19 cellular contexts compared by ENCODE assay signal in the genomic region with DNA sequence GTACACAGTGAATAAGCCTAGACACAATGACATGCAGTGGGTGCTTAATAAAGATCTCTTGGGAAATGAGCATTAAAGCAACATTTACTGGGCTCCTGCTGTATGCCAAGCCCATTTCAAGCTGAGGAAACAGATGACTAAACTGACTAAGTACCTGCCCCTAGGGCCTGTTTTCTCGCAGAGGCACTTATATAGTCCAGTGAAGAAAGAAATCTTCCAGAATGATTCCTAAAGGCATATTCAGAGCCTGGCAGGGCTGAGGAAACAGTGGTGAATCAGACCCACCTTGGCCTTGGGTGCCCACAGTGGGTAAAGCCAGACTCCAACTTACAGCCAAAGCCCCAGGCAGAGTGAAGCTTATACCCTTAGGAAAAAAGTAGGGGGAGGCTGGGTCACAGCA. TPM values are rescaled to one million over a fixed set of nuclear protein-coding genes. Genes with fewer than 3 reads are reported as not detected.
DNase-seq lines count a peak whose midpoint lies in the region; ATAC-seq and TF ChIP-seq lines count a peak whose summit lies in the region.
"Had no signal": no experiment of that assay in that cellular context is flagged by ENCODE, and none has a peak within 500 bp of the region (broad histone marks: within the 10 kb centered on the region; RNA-seq: fewer than 3 reads in every experiment).

No MANE protein-coding gene starts in this region.

- no peak overlapping the region for H3K4me2 ChIP-seq in trophoblast cell (ENCODE audit: low read length)
- no peak overlapping the region for H3K4me2 ChIP-seq in PC-9
- H3K4me2 ChIP-seq: GM23338 had no signal

- no peak overlapping the region for H2BK120ac ChIP-seq in trophoblast cell (ENCODE audit: insufficient read depth, low read length, poor library complexity)

- no peak overlapping the region for H2BK5ac ChIP-seq in trophoblast cell (ENCODE audit: low read depth, low read length, poor library complexity)

- H3K36me3 ChIP-seq in RWPE2 (ENCODE audit: low read depth) (peaks cover 19% of the 10 kb centered on the region), trophoblast cell (ENCODE audit: control insufficient read depth in 1 of 2, insufficient read depth in 2 of 2, low read length in 2 of 2) (peaks cover 0 to 6% of the 10 kb centered on the region in 2 experiments), PC-9 (ENCODE audit: low read depth) (peaks cover 11% of the 10 kb centered on the region; the same call in 1 of the 2 replicates)

- H3K23ac ChIP-seq in trophoblast cell (ENCODE audit: low read length), result no peak overlapping the region

- H2AFZ ChIP-seq in trophoblast cell (ENCODE audit: insufficient read depth, low read length, poor library complexity) (no peak overlapping the region), PC-9 (no peak overlapping the region)
- H2AFZ ChIP-seq: GM23338 had no signal

- intact Hi-C loops in PC-9 (cut with micrococcal nuclease; ENCODE audit: unreplicated experiment), result loop anchor here (5.0 kb wide), 1 partner anchor 124 kb away; no protein-coding TSS in a partner anchor

- H4K91ac ChIP-seq in trophoblast cell (ENCODE audit: low read depth, low read length), result no peak overlapping the region

- H3K79me1 ChIP-seq in trophoblast cell (ENCODE audit: low read length), result peaks cover 2% of the 10 kb centered on the region

- no peak overlapping the region for H3K4ac ChIP-seq in trophoblast cell (ENCODE audit: low read depth, low read length)

- H3K9ac ChIP-seq in trophoblast cell (ENCODE audit: low read length), result no peak overlapping the region

- ATAC-seq in RWPE2 (ENCODE audit: low read depth), result no peak
- ATAC-seq: CD8-positive, alpha-beta T cell; GM23338; HCT116 had no signal

- no peak overlapping the region for H2BK12ac ChIP-seq in trophoblast cell (ENCODE audit: low read length)

- no peak overlapping the region for H3K18ac ChIP-seq in trophoblast cell (ENCODE audit: low read length)

- no CpG with 5 or more reads among the region's 1 CpG for WGBS in trophoblast cell (ENCODE audit: extremely low coverage, insufficient coverage, insufficient read length)

- H3K14ac ChIP-seq in trophoblast cell (ENCODE audit: low read length), result no peak overlapping the region

- DNase-seq in ELR (ENCODE audit: low read depth) (peak; percentile 21), RWPE2 (ENCODE audit: low spot score) (peak; percentile 28), dedifferentiated amniotic fluid mesenchymal stem cell (ENCODE audit: extremely low spot score) (peak; percentile 16), trophoblast cell (peak; percentile 66 to 73), NCI-H187 treated with DMSO at 0.1 percent for 48 hours (lab: John Stamatoyannopoulos, UW) (no peak), DMS153 treated with DMSO at 0.1 percent for 48 hours (lab: John Stamatoyannopoulos, UW; ENCODE audit: unreplicated experiment) (no peak), PC-9 (no peak), SHP77 treated with DMSO at 0.1 percent for 48 hours (lab: John Stamatoyannopoulos, UW) (no peak)
- DNase-seq: ACHN; Calu3; CD8-positive, alpha-beta T cell; DMS53; DND-41; EL; HFFc6; KG1 had no signal

- H3F3A ChIP-seq in PC-9 (ENCODE audit: insufficient read depth, low read depth), result peaks cover 32% of the 10 kb centered on the region

- no peak overlapping the region for H2AK5ac ChIP-seq in trophoblast cell (ENCODE audit: low read length)

- H3K4me3 ChIP-seq in RWPE2 (ENCODE audit: severe bottlenecking) (no peak overlapping the region), trophoblast cell (ENCODE audit: low read depth, low read length) (no peak overlapping the region), PC-9 (no peak overlapping the region)
- H3K4me3 ChIP-seq: GM23338 had no signal

- H4K8ac ChIP-seq in trophoblast cell (ENCODE audit: low read depth, low read length), result no peak overlapping the region

- H3K79me2 ChIP-seq in trophoblast cell (ENCODE audit: control insufficient read depth, insufficient read depth, low read length, poor library complexity) (peaks cover 3% of the 10 kb centered on the region), PC-9 (ENCODE audit: low read depth) (peaks cover 25% of the 10 kb centered on the region)

- H3K9me3 ChIP-seq in RWPE2 (ENCODE audit: severe bottlenecking) (no peaks in the 10 kb centered on the region), trophoblast cell (ENCODE audit: insufficient read depth, low read depth, low read length) (peaks cover 1% of the 10 kb centered on the region), PC-9 (ENCODE audit: insufficient read depth, low read depth) (no peaks in the 10 kb centered on the region)

- BruUV-seq in PC-9 (replicated peaks; lab: Mats Ljungman, UMichigan), result no TSS peak

- H3K27ac ChIP-seq in RWPE2 (ENCODE audit: poor library complexity, severe bottlenecking) (no peak overlapping the region), trophoblast cell (ENCODE audit: low read depth, low read length) (no peak overlapping the region), PC-9 (no peak overlapping the region)
- H3K27ac ChIP-seq: C4-2B had no signal

- no peaks in the 10 kb centered on the region for H3K9me2 ChIP-seq in PC-9 (ENCODE audit: insufficient read depth)

- H3K27me3 ChIP-seq in RWPE2 (ENCODE audit: insufficient read depth, poor library complexity, severe bottlenecking) (no peaks in the 10 kb centered on the region), trophoblast cell (ENCODE audit: insufficient read depth, low read length) (no peaks in the 10 kb centered on the region), PC-9 (ENCODE audit: insufficient read depth, low read depth) (no peaks in the 10 kb centered on the region)

- peaks cover 27% of the 10 kb centered on the region for H3K4me1 ChIP-seq in RWPE2 (ENCODE audit: insufficient read depth, poor library complexity, severe bottlenecking)
- H3K4me1 ChIP-seq in trophoblast cell (ENCODE audit: control insufficient read depth in 1 of 2, insufficient read depth in 2 of 2, low read length in 2 of 2), result peaks cover 0 to 7% of the 10 kb centered on the region in 2 experiments
- peaks cover 30% of the 10 kb centered on the region for H3K4me1 ChIP-seq in PC-9 (replicated peaks; ENCODE audit: insufficient read depth)

- H4K20me1 ChIP-seq in PC-9 (ENCODE audit: insufficient read depth), result peaks cover 16% of the 10 kb centered on the region

- POLR2A ChIA-PET in PC-9 (lab: Charles Lee; ENCODE audit: unreplicated experiment), result no interaction called here

- no peak for TF ChIP-seq CTCF in RWPE2 (IDR thresholded peaks at IDR 0.05; ENCODE audit: poor library complexity, severe bottlenecking)
- no peak for TF ChIP-seq CTCF in PC-9 (conservative IDR thresholded peaks at IDR 0.05)

- CTCF ChIA-PET in PC-9 (lab: Charles Lee), result interaction anchor here (0.5 kb wide), 1 partner anchor 228 kb away, joined by 8 read pairs; no protein-coding TSS in a partner anchor

- H4K12ac ChIP-seq in trophoblast cell (ENCODE audit: low read depth, low read length), result no peak overlapping the region

RNA-seq across cellular contexts. Expression of a gene that starts 22.0 kb away (rescaled TPM):
- polyA plus RNA-seq in trophoblast cell (2013), result 761 and 882 TPM in 2 replicates
- 480 and 837 TPM in 2 replicates for total RNA-seq in PC-9 (2021)
- total RNA-seq: GM23338, HFFc6 had no signal

RNA-seq across cellular contexts. Expression of a gene that starts 31.2 kb away (rescaled TPM):
- 197 and 208 TPM in 2 replicates for polyA plus RNA-seq in trophoblast cell (2013)
- total RNA-seq in PC-9 (2021), result 278 and 291 TPM in 2 replicates

RNA-seq across cellular contexts. Expression of a gene that starts 38.0 kb away (rescaled TPM):
- 41.1 and 42.0 TPM in 2 replicates for polyA plus RNA-seq in trophoblast cell (2013)
- total RNA-seq in PC-9 (2021), result 51.4 and 52.1 TPM in 2 replicates

RNA-seq across cellular contexts. Expression of a gene that starts 44.3 kb away (rescaled TPM):
- polyA plus RNA-seq in trophoblast cell (2013), result 16.8 TPM in 2 replicates
- total RNA-seq in PC-9 (2021), result 11.7 and 13.9 TPM in 2 replicates

Comparison
In these comparisons a context has a peak if more than half of its experiments do, and no peak if none do; other contexts are left out.
1. DNase-seq: peak in ELR (single experiment), RWPE2 (single experiment), dedifferentiated amniotic fluid mesenchymal stem cell (single experiment) and trophoblast cell (2 of 2); none in NCI-H187 treated with DMSO at 0.1 percent for 48 hours (single experiment), DMS153 treated with DMSO at 0.1 percent for 48 hours (single experiment), PC-9 (0 of 2) and SHP77 treated with DMSO at 0.1 percent for 48 hours (single experiment).